1 cellular context compared by ENCODE assay signal in genomic region chr3:47482411-47482810, GRCh38.
TF ChIP-seq lines count a peak whose summit lies in the region.

No MANE protein-coding gene starts in this region.

TF ChIP-seq in WTC11, 78 proteins besides CTCF, POLR2A, EP300 and RAD21 (continued from another document):
- TF ChIP-seq MAX (CRISPR knock-in tag; IDR thresholded peaks at IDR 0.05) (no peak), ZMAT4 (CRISPR knock-in tag; IDR thresholded peaks at IDR 0.05) (no peak), MLX (CRISPR knock-in tag; IDR thresholded peaks at IDR 0.05) (no peak), ZNF281 (CRISPR knock-in tag; IDR thresholded peaks at IDR 0.05) (no peak), ZBTB21 (CRISPR knock-in tag; IDR thresholded peaks at IDR 0.05; ENCODE audit: borderline replicate concordance) (no peak), ZNF512 (CRISPR knock-in tag; IDR thresholded peaks at IDR 0.05; ENCODE audit: borderline replicate concordance) (no peak)
